ENCODE assay signal across 8 cellular contexts in genomic region chr11:7672960-7673723, GRCh38. TPM values are rescaled to one million over a fixed set of nuclear protein-coding genes. Genes with fewer than 3 reads are reported as not detected.
A peak's percentile ranks its signal among the peaks of the same experiment; 100 is the strongest.
DNase-seq lines count a peak whose midpoint lies in the region; ATAC-seq and TF ChIP-seq lines count a peak whose summit lies in the region.

Gene CYB5R2, minus strand, starts transcription at chr11:7673500. Its CDS starts 675 bp downstream, at chr11:7672825.

- ATAC-seq in HG03460 (IDR thresholded peaks at IDR 0.05; ENCODE audit: unreplicated experiment) (no peak), GM21825 (IDR thresholded peaks at IDR 0.05; ENCODE audit: unreplicated experiment) (no peak)

- WGBS in liver = 9% methylated on average over 40 of the region's 40 CpGs

- H3K9me3 ChIP-seq in liver (ENCODE audit: control insufficient read depth in 4 of 4, low read length in 3 of 4) = no peaks in the 10 kb centered on the region

- no peak for TF ChIP-seq EP300 in Ishikawa (IDR thresholded peaks at IDR 0.05; ENCODE audit: borderline replicate concordance)

- peak within 1 kb of the TSS; percentile 33 to 52 for H3K27ac ChIP-seq in liver (ENCODE audit: low read depth in 1 of 2, low read length in 2 of 2)
- H3K27ac ChIP-seq in substantia nigra (ENCODE audit: low read depth, low read length, poor library complexity, severe bottlenecking) = peak within 1 kb of the TSS; percentile 60

- H3K4me1 ChIP-seq in liver (ENCODE audit: control insufficient read depth in 4 of 4, insufficient read depth in 4 of 4, low read length in 3 of 4) = peaks cover 0 to 13% (median 7%) of the 10 kb centered on the region in 4 donors

- peak within 1 kb of the TSS; percentile 53 to 60 (median 55) for H3K4me3 ChIP-seq in liver (ENCODE audit: low read depth in 1 of 3, low read length in 3 of 3)

- no peaks in the 10 kb centered on the region for H3K27me3 ChIP-seq in liver (ENCODE audit: control insufficient read depth in 4 of 4, insufficient read depth in 4 of 4, low read length in 3 of 4)

- peak; percentile 23 for DNase-seq in activated CD4-positive, alpha-beta T cell treated with anti-CD3 and anti-CD28 coated beads for 48 hours
- no peak for DNase-seq in activated CD4-positive, alpha-beta T cell treated with anti-CD3 and anti-CD28 coated beads for 4 hours
- DNase-seq in dermis blood vessel endothelial cell (peak; percentile 20), substantia nigra (lab: John Stamatoyannopoulos, UW) (peak in 31 of 49 donors; percentile 20 to 78 (median 46))

- no peak for TF ChIP-seq CTCF in liver (IDR thresholded peaks at IDR 0.05; ENCODE audit: low read depth, low read length, missing input control)

- peak within 1 kb of the TSS; percentile 24 to 63 for H3K9ac ChIP-seq in liver (ENCODE audit: low read depth in 1 of 2, low read length in 2 of 2)

- TF ChIP-seq RAD21 in Ishikawa (IDR thresholded peaks at IDR 0.05; ENCODE audit: low read depth) (no peak), liver (IDR thresholded peaks at IDR 0.05) (no peak)

- no peaks in the 10 kb centered on the region for H3K36me3 ChIP-seq in liver (ENCODE audit: control insufficient read depth in 4 of 4, insufficient read depth in 3 of 4, low read depth in 1 of 4, low read length in 3 of 4)

TF ChIP-seq in Ishikawa, 13 proteins besides CTCF, POLR2A, EP300 and RAD21:
- 0 out of 2 replicates have a peak, but pooled peaks have one; percentile 50 for TF ChIP-seq ZBTB7A (IDR thresholded peaks at IDR 0.05; ENCODE audit: low read depth)
- 0 out of 2 replicates have a peak, but pooled peaks have one; percentile 3 for TF ChIP-seq TEAD4 (IDR thresholded peaks at IDR 0.05)
- no peak for TF ChIP-seq MAX (IDR thresholded peaks at IDR 0.05)
- TF ChIP-seq FOXM1 (IDR thresholded peaks at IDR 0.05; ENCODE audit: borderline replicate concordance, low read depth) = no peak
- no peak for TF ChIP-seq NFIC (IDR thresholded peaks at IDR 0.05)
- TF ChIP-seq EGR1 (IDR thresholded peaks at IDR 0.05) = 0 out of 2 replicates have a peak, but pooled peaks have one; percentile 31
- TF ChIP-seq CEBPB (IDR thresholded peaks at IDR 0.05) = no peak
- no peak for TF ChIP-seq REST (IDR thresholded peaks at IDR 0.05; ENCODE audit: low read depth)

TF ChIP-seq in liver, 16 proteins besides CTCF, POLR2A, EP300 and RAD21:
- TF ChIP-seq RXRA (IDR thresholded peaks at IDR 0.05) (peak in 1 of 2 donors; percentile 12), REST (IDR thresholded peaks at IDR 0.05) (peak; percentile 45), FOXA1 (IDR thresholded peaks at IDR 0.05) (no peak)

RNA-seq across cellular contexts. Expression of gene CYB5R2, which starts in this region (rescaled TPM):
- total RNA-seq in dermis blood vessel endothelial cell (0.47 TPM in 1 of 2 replicates, not detected in the other), liver (1 to 10 TPM in 1 of 2 donors, under 1 TPM in 1; 0.19 to 1.2 TPM)
- polyA plus RNA-seq in liver = 1 to 10 TPM; 2.8 to 3.7 TPM

Comparison
In these comparisons a context has a peak if more than half of its experiments do, and no peak if none do; other contexts are left out.
1. DNase-seq: peak in activated CD4-positive, alpha-beta T cell treated with anti-CD3 and anti-CD28 coated beads for 48 hours (single experiment) and substantia nigra (31 of 49); none in activated CD4-positive, alpha-beta T cell treated with anti-CD3 and anti-CD28 coated beads for 4 hours (0 of 2).
2. Peak in DNase-seq in dermis blood vessel endothelial cell; RNA of the gene not detected or under 1 TPM.